ENCODE assay signal across 17 cellular contexts in the genomic region with DNA sequence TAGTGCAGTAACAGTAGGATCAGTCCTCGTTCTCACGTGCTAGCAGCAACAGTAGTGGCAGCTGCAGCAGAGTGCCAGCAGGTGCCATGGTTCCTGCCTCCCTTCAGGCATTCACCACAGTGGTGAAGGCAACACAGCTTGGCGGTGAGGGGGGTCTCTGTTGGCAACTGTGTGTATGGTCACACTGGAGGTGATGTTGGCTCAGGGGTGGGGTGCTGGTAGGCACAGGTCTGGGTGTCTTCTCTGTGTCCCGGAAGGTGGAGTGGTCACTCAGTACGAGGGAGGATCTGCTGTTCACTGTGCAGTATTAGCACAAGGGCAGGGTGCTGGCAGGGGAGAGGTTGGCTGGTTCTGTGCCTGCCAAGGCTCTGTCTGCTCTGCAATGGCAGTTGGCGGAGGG.
"Had no signal": no experiment of that assay in that cellular context is flagged by ENCODE, and none has a peak within 500 bp of the region (broad histone marks: within the 10 kb centered on the region; RNA-seq: fewer than 3 reads in every experiment).

No MANE protein-coding gene starts in this region.

- H3K4me3 Mint-ChIP-seq: natural killer cell, neural crest cell had no signal

- H3K9me3 ChIP-seq: ovary had no signal

- H3K4me1 ChIP-seq: heart left ventricle, suprapubic skin, tibial artery had no signal

- H3K4me3 ChIP-seq: heart left ventricle, mucosa of descending colon, ovary, suprapubic skin, tibial artery had no signal

- DNase-seq: effector memory CD4-positive, alpha-beta T cell; hippocampal formation; kidney glomerular epithelial cell; mucosa of descending colon; natural killer cell; nucleus accumbens; ovary; small intestine; stimulated activated CD4-positive, alpha-beta T cell treated with anti-CD3 and anti-CD28 coated beads, Interleukin-12 subunit alpha, Interleukin-12 subunit beta, amount 100 ng/mL, for 4 hours; stimulated activated naive CD8-positive, alpha-beta T cell treated with anti-CD3 and anti-CD28 coated beads, Interleukin-15, Interleukin-2, amounts not matched to agents 100 U/mL and 50 U/mL, for 24 hours; tibial artery had no signal

- H3K36me3 ChIP-seq: heart left ventricle, ovary, suprapubic skin, tibial artery had no signal

- ATAC-seq: esophagus mucosa; mucosa of descending colon; natural killer cell; right cardiac atrium; stimulated activated naive CD8-positive, alpha-beta T cell treated with anti-CD3 and anti-CD28 coated beads, Interleukin-15, Interleukin-2, amounts not matched to agents 100 U/mL and 50 U/mL, for 24 hours had no signal

- H3K27ac Mint-ChIP-seq: natural killer cell, progenitor cell of endocrine pancreas had no signal

- H3K4me1 Mint-ChIP-seq: natural killer cell, neural crest cell had no signal

- H3K27ac ChIP-seq: heart left ventricle, ovary, suprapubic skin, tibial artery had no signal

- H3K27me3 ChIP-seq: heart left ventricle, ovary, suprapubic skin, tibial artery had no signal
